ENCODE assay signal across 22 cellular contexts in genomic region chr4:184439386-184439785, GRCh38. TPM values are rescaled to one million over a fixed set of nuclear protein-coding genes. Genes with fewer than 3 reads are reported as not detected.
DNase-seq lines count a peak whose midpoint lies in the region; TF ChIP-seq lines count a peak whose summit lies in the region.
"Had no signal": no experiment of that assay in that cellular context is flagged by ENCODE, and none has a peak within 500 bp of the region (broad histone marks: within the 10 kb centered on the region; RNA-seq: fewer than 3 reads in every experiment).

No MANE protein-coding gene starts in this region.

- H2AFZ ChIP-seq in hepatocyte (no peak overlapping the region), osteoblast (ENCODE audit: low read length) (no peak overlapping the region)
- H2AFZ ChIP-seq: GM23338 had no signal

- H3K9me3 ChIP-seq in AG04450 (ENCODE audit: control insufficient read depth, insufficient read depth, low read length) (no peaks in the 10 kb centered on the region), adipocyte (ENCODE audit: control insufficient read depth, low read length) (no peaks in the 10 kb centered on the region), hepatocyte (ENCODE audit: low read depth) (no peaks in the 10 kb centered on the region), osteoblast (ENCODE audit: low read depth, low read length) (no peaks in the 10 kb centered on the region)
- H3K9me3 ChIP-seq: MG63 had no signal

- DNase-seq in AG04450 (ENCODE audit: low read depth, low spot score): no peak
- no peak for DNase-seq in adipocyte (ENCODE audit: low read depth)
- no peak for DNase-seq in hepatocyte (ENCODE audit: low spot score)
- no peak for DNase-seq in osteoblast (ENCODE audit: insufficient read length, low spot score, missing footprints)
- no peak for DNase-seq in stimulated activated naive CD4-positive, alpha-beta T cell (lab: John Stamatoyannopoulos, UW)
- no peak for DNase-seq in amniotic stem cell (lab: John Stamatoyannopoulos, UW)
- no peak for DNase-seq in kidney glomerular epithelial cell (lab: John Stamatoyannopoulos, UW)
- DNase-seq in medulla oblongata (ENCODE audit: extremely low spot score): no peak
- DNase-seq: Calu3; CD8-positive, alpha-beta T cell; DMS79 treated with DMSO at 0.1 percent for 48 hours; GF-D8; H9; KG1; MG63; NCI-H1105 treated with DMSO at 0.1 percent for 48 hours; NCI-H146; NCI-H2029; NCI-H446; NCI-H524 treated with DMSO at 0.1 percent for 48 hours; NCI-H774 had no signal

- H4K20me1 ChIP-seq in hepatocyte (ENCODE audit: insufficient read depth, poor library complexity, severe bottlenecking) (peaks cover 24% of the 10 kb centered on the region), osteoblast (ENCODE audit: insufficient read depth, low read length) (peaks cover 19% of the 10 kb centered on the region)

- H3K27ac ChIP-seq in AG04450 (ENCODE audit: low read depth, low read length) (peak overlapping the region; percentile 88), hepatocyte (peak overlapping the region; percentile 80), osteoblast (ENCODE audit: low read depth, low read length) (peak overlapping the region; percentile 57)

- H3K4me2 ChIP-seq in hepatocyte: peak overlapping the region; percentile 65
- no peak overlapping the region for H3K4me2 ChIP-seq in osteoblast (ENCODE audit: insufficient read depth, low read length)

- 86% methylated on average over 4 of the region's 4 CpGs for WGBS in hepatocyte (ENCODE audit: low lambda C conversion rate, missing lambda C conversion rate)

- CTCF ChIA-PET in AG04450 (lab: Charles Lee): interaction anchor here (1.4 kb wide), 1 partner anchor 152 kb away, joined by 6 read pairs; no protein-coding TSS in a partner anchor

- no peak overlapping the region for H3K4me3 ChIP-seq in AG04450 (ENCODE audit: low read depth, low read length)
- peak overlapping the region; percentile 34 for H3K4me3 ChIP-seq in adipocyte (ENCODE audit: low read length)
- no peak overlapping the region for H3K4me3 ChIP-seq in hepatocyte
- H3K4me3 ChIP-seq in osteoblast (ENCODE audit: insufficient read depth, low read length): no peak overlapping the region
- H3K4me3 ChIP-seq: GM23338, MG63 had no signal

- H3K9me2 ChIP-seq in hepatocyte (replicated peaks; ENCODE audit: insufficient read depth): no peaks in the 10 kb centered on the region

- no peak for TF ChIP-seq CTCF in AG04450 (IDR thresholded peaks at IDR 0.05; ENCODE audit: low read depth, low read length)
- no peak for TF ChIP-seq CTCF in hepatocyte (IDR thresholded peaks at IDR 0.05; ENCODE audit: poor library complexity)
- TF ChIP-seq CTCF in osteoblast (IDR thresholded peaks at IDR 0.05; ENCODE audit: extremely low read depth, low read depth, low read length): no peak

- H3K4me1 ChIP-seq in adipocyte (ENCODE audit: control insufficient read depth, insufficient read depth, low read length) (peaks cover 31% of the 10 kb centered on the region), hepatocyte (ENCODE audit: insufficient read depth) (peaks cover 29% of the 10 kb centered on the region), osteoblast (ENCODE audit: insufficient read depth, low read length) (peaks cover 31% of the 10 kb centered on the region)

- POLR2A ChIA-PET in AG04450 (lab: Yijun Ruan, JAX): no interaction called here

- no peaks in the 10 kb centered on the region for H3K27me3 ChIP-seq in AG04450 (ENCODE audit: control insufficient read depth, insufficient read depth, low read length)
- H3K27me3 ChIP-seq in adipocyte (replicated peaks; ENCODE audit: control insufficient read depth, insufficient read depth, low read length): no peaks in the 10 kb centered on the region
- H3K27me3 ChIP-seq in hepatocyte: no peaks in the 10 kb centered on the region
- H3K27me3 ChIP-seq in osteoblast (ENCODE audit: insufficient read depth, low read length): no peaks in the 10 kb centered on the region
- H3K27me3 ChIP-seq: MG63 had no signal

- H3K9ac ChIP-seq in adipocyte (ENCODE audit: low read length): peak overlapping the region; percentile 61

- H3K79me2 ChIP-seq in hepatocyte: peaks cover 97% of the 10 kb centered on the region
- peaks cover 80% of the 10 kb centered on the region for H3K79me2 ChIP-seq in osteoblast (ENCODE audit: insufficient read depth, low read length)

- no peaks in the 10 kb centered on the region for H3K36me3 ChIP-seq in adipocyte (ENCODE audit: control insufficient read depth, insufficient read depth, low read length, severe bottlenecking)
- no peaks in the 10 kb centered on the region for H3K36me3 ChIP-seq in hepatocyte (replicated peaks; ENCODE audit: insufficient read depth, low read depth)
- H3K36me3 ChIP-seq in osteoblast (ENCODE audit: insufficient read depth, low read length): no peaks in the 10 kb centered on the region
- H3K36me3 ChIP-seq: MG63 had no signal

RNA-seq across cellular contexts. Expression of gene IRF2, which starts 35.0 kb away (rescaled TPM):
- polyA plus RNA-seq in AG04450 (2011; rRNA removed): 31.4 and 39.2 TPM in 2 replicates
- polyA minus RNA-seq in AG04450 (2011; rRNA and poly(A)+ RNA removed): 43.2 and 46.4 TPM in 2 replicates
- total RNA-seq in hepatocyte: 41.1 and 50.5 TPM in 2 replicates
- 17.7 and 19.1 TPM in 2 replicates for polyA plus RNA-seq in hepatocyte
- total RNA-seq in osteoblast: 43.0 and 43.8 TPM in 2 replicates
